In genomic region chr10:12602557-12602956, GRCh38 we compare ENCODE assay signal across 1 cellular context.
TF ChIP-seq lines count a peak whose summit lies in the region.

No MANE protein-coding gene starts in this region.

TF ChIP-seq in HepG2, 621 proteins besides CTCF, POLR2A, EP300 and RAD21 (continued from another document):
- TF ChIP-seq ZNF646 (CRISPR knock-in tag; IDR thresholded peaks at IDR 0.05) (no peak), ZNF383 (CRISPR knock-in tag; IDR thresholded peaks at IDR 0.05; ENCODE audit: borderline replicate concordance) (no peak), MED8 (CRISPR knock-in tag; IDR thresholded peaks at IDR 0.05; ENCODE audit: insufficient replicate concordance) (no peak), MAFK (conservative IDR thresholded peaks at IDR 0.05 in 1 of 2, IDR thresholded peaks at IDR 0.05 in 1 of 2; ENCODE audit: low read length in 2 of 2) (peak; percentile 24 to 43; a peak in 1 of 4 replicates), MAFF (IDR thresholded peaks at IDR 0.05; ENCODE audit: low read depth, low read length) (0 out of 2 replicates have a peak, but pooled peaks have one; percentile 26), ZNF775 (CRISPR knock-in tag; IDR thresholded peaks at IDR 0.05; ENCODE audit: borderline replicate concordance) (no peak), SETDB1 (CRISPR knock-in tag; IDR thresholded peaks at IDR 0.05; ENCODE audit: borderline replicate concordance) (no peak)
TF ChIP-seq in HepG2: peak in this region for 2.
